Comparison of ENCODE assay signal across 15 cellular contexts in the genomic region with DNA sequence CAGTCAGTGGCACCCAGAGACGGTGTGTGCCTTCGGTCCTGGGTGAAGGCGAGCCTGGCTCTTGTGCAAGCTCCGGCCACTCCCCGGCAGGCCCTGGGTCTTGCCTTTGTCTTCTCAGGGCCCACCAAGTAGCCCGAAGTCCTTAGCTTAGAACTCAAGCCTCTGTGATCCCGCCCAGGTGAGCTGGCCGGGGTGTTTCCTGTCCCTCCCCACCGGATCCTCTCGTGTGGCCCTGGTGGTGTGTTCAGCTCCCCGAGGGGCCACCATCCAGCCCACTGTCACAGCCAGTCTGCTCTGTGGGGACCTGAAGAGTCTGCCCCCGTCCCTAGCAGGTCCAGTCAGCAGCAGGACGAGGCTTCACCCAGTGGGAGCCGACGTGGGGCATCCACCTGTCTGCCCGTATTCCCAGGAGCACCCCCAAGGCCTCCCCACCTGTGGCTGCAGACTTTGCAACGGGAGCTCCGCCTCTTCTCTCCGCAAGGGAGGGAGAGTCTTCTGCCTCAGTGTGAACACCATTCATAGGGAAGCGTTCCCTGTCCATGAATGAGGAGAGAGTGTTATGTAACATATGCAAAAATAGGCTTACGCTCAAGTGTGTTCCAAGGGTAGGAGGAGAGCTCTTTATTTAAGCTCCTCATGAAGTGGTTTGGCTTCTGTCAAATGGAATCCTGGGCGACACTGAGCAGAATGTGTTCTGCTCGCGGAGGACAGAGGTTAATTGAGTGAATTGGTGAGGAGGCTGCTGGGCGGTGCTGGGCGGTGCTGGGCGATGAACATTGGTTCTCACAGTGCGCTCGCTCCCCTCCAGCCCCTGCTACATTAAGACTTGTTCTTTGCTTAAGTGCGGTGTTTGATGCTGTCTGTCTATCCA.
DNase-seq lines count a peak whose midpoint lies in the region; ATAC-seq and TF ChIP-seq lines count a peak whose summit lies in the region.
"Had no signal": no experiment of that assay in that cellular context is flagged by ENCODE, and none has a peak within 500 bp of the region (broad histone marks: within the 10 kb centered on the region; RNA-seq: fewer than 3 reads in every experiment).

No MANE protein-coding gene starts in this region.

- no peak for ATAC-seq in activated T-cell treated with anti-CD3 and anti-CD28 coated beads, Interleukin-2, amount 50 U/mL, for 4 hours
- ATAC-seq in activated T-helper 17 cell treated with anti-CD3 and anti-CD28 coated beads, Interleukin-2, amount 50 U/mL, for 72 hours (replicated peaks) = no peak
- ATAC-seq: body of pancreas, left lobe of liver had no signal

- no peak overlapping the region for H2AFZ ChIP-seq in osteoblast (ENCODE audit: low read length)

- H3K36me3 Mint-ChIP-seq in activated T-cell treated with anti-CD3 and anti-CD28 coated beads, Interleukin-2, amount 50 U/mL, for 4 hours (ENCODE audit: insufficient read depth) = no peaks in the 10 kb centered on the region
- H3K36me3 Mint-ChIP-seq in activated T-helper 17 cell treated with anti-CD3 and anti-CD28 coated beads, Interleukin-2, amount 50 U/mL, for 72 hours (ENCODE audit: low read depth) = no peaks in the 10 kb centered on the region

- 64 to 67% methylated on average over 11 to 30 of the region's 30 CpGs for WGBS in testis, 2 donors
- 55% methylated on average over 30 of the region's 30 CpGs for WGBS in prostate gland

- no peak for TF ChIP-seq CTCF in osteoblast (IDR thresholded peaks at IDR 0.05; ENCODE audit: extremely low read depth, low read depth, low read length)
- no peak for TF ChIP-seq CTCF in testis (IDR thresholded peaks at IDR 0.05)
- TF ChIP-seq CTCF in prostate gland (IDR thresholded peaks at IDR 0.05) = no peak

- peaks cover 10% of the 10 kb centered on the region; the same call in 1 of the 2 replicates for H3K4me1 ChIP-seq in iPS-20b (ENCODE audit: insufficient read depth, low read length)
- H3K4me1 ChIP-seq in osteoblast (ENCODE audit: insufficient read depth, low read length) = no peaks in the 10 kb centered on the region
- H3K4me1 ChIP-seq in testis = no peaks in the 10 kb centered on the region
- H3K4me1 ChIP-seq in prostate gland (replicated peaks) = no peaks in the 10 kb centered on the region
- H3K4me1 ChIP-seq: body of pancreas, foreskin keratinocyte had no signal

- H3K4me3 ChIP-seq in iPS-20b (ENCODE audit: low read length) (peak overlapping the region; percentile 46; the same call in 1 of the 2 replicates), osteoblast (ENCODE audit: insufficient read depth, low read length) (no peak overlapping the region), testis (no peak overlapping the region), prostate gland (no peak overlapping the region)
- H3K4me3 ChIP-seq: body of pancreas had no signal

- H4K20me1 ChIP-seq in osteoblast (ENCODE audit: insufficient read depth, low read length) = no peaks in the 10 kb centered on the region

- intact Hi-C loops in testis (cut with DNase I; ENCODE audit: low total_unique reads) (no loop called here), prostate gland (cut with DNase I) (no loop called here)

- no peak overlapping the region for H3K4me2 ChIP-seq in osteoblast (ENCODE audit: insufficient read depth, low read length)

- peaks cover 2% of the 10 kb centered on the region for H3K4me1 Mint-ChIP-seq in activated T-cell treated with anti-CD3 and anti-CD28 coated beads, Interleukin-2, amount 50 U/mL, for 4 hours (ENCODE audit: low read depth)
- H3K4me1 Mint-ChIP-seq in activated T-helper 17 cell treated with anti-CD3 and anti-CD28 coated beads, Interleukin-2, amount 50 U/mL, for 72 hours = no peaks in the 10 kb centered on the region

- no peaks in the 10 kb centered on the region for H3K9me3 Mint-ChIP-seq in activated T-cell treated with anti-CD3 and anti-CD28 coated beads, Interleukin-2, amount 50 U/mL, for 4 hours
- H3K9me3 Mint-ChIP-seq in activated T-helper 17 cell treated with anti-CD3 and anti-CD28 coated beads, Interleukin-2, amount 50 U/mL, for 72 hours = no peaks in the 10 kb centered on the region

- H3K9me3 ChIP-seq in iPS-20b (ENCODE audit: insufficient read depth, low read depth, low read length) (no peaks in the 10 kb centered on the region), osteoblast (ENCODE audit: low read depth, low read length) (no peaks in the 10 kb centered on the region), testis (no peaks in the 10 kb centered on the region), prostate gland (no peaks in the 10 kb centered on the region)
- H3K9me3 ChIP-seq: body of pancreas, neutrophil had no signal

- no peak overlapping the region for H3K4me3 Mint-ChIP-seq in activated T-cell treated with anti-CD3 and anti-CD28 coated beads, Interleukin-2, amount 50 U/mL, for 4 hours
- H3K4me3 Mint-ChIP-seq in activated T-helper 17 cell treated with anti-CD3 and anti-CD28 coated beads, Interleukin-2, amount 50 U/mL, for 72 hours = no peak overlapping the region

- H3K27ac Mint-ChIP-seq in activated T-helper 17 cell treated with anti-CD3 and anti-CD28 coated beads, Interleukin-2, amount 50 U/mL, for 72 hours = no peak overlapping the region

- H3K36me3 ChIP-seq in iPS-20b (ENCODE audit: insufficient read depth, low read depth, low read length) (no peaks in the 10 kb centered on the region), osteoblast (ENCODE audit: insufficient read depth, low read length) (no peaks in the 10 kb centered on the region), testis (ENCODE audit: low read depth, missing control alignments) (no peaks in the 10 kb centered on the region), prostate gland (no peaks in the 10 kb centered on the region)
- H3K36me3 ChIP-seq: neutrophil had no signal

- H3K27ac ChIP-seq in iPS-20b (ENCODE audit: low read length) (no peak overlapping the region), osteoblast (ENCODE audit: low read depth, low read length) (no peak overlapping the region), testis (no peak overlapping the region), prostate gland (no peak overlapping the region)
- H3K27ac ChIP-seq: body of pancreas, foreskin keratinocyte, neutrophil had no signal

- H3K27me3 ChIP-seq in iPS-20b (ENCODE audit: insufficient read depth, low read length) = peaks cover 25% of the 10 kb centered on the region; the same call in 1 of the 2 replicates
- peaks cover 17% of the 10 kb centered on the region for H3K27me3 ChIP-seq in osteoblast (ENCODE audit: insufficient read depth, low read length)
- no peaks in the 10 kb centered on the region for H3K27me3 ChIP-seq in testis
- no peaks in the 10 kb centered on the region for H3K27me3 ChIP-seq in prostate gland (replicated peaks; ENCODE audit: insufficient read depth)
- H3K27me3 ChIP-seq: body of pancreas had no signal

- TF ChIP-seq POLR2A in testis (IDR thresholded peaks at IDR 0.05) (no peak), prostate gland (IDR thresholded peaks at IDR 0.05) (no peak)

- peak; percentile 50 for DNase-seq in ELF-1 (ENCODE audit: low read depth, low spot score)
- peak; percentile 37 for DNase-seq in cerebellar cortex (ENCODE audit: low spot score)
- peak; percentile 61 for DNase-seq in osteoblast (ENCODE audit: insufficient read length, low spot score, missing footprints)
- no peak for DNase-seq in testis
- DNase-seq in prostate gland (ENCODE audit: low spot score) = no peak
- no peak for DNase-seq in activated T-cell treated with anti-CD3 and anti-CD28 coated beads, Interleukin-2, amount 50 U/mL, for 4 hours
- DNase-seq: body of pancreas; effector memory CD4-positive, alpha-beta T cell; foreskin keratinocyte; NCI-H1048; stimulated activated CD4-positive, alpha-beta T cell treated with anti-CD3 and anti-CD28 coated beads, Interleukin-12 subunit alpha, Interleukin-12 subunit beta, amount 100 ng/mL, for 4 hours had no signal

- peaks cover 26% of the 10 kb centered on the region for H3K27me3 Mint-ChIP-seq in activated T-cell treated with anti-CD3 and anti-CD28 coated beads, Interleukin-2, amount 50 U/mL, for 4 hours (ENCODE audit: low read depth)
- H3K27me3 Mint-ChIP-seq in activated T-helper 17 cell treated with anti-CD3 and anti-CD28 coated beads, Interleukin-2, amount 50 U/mL, for 72 hours = peaks cover 9% of the 10 kb centered on the region

- no peaks in the 10 kb centered on the region for H3K79me2 ChIP-seq in osteoblast (ENCODE audit: insufficient read depth, low read length)

- H3K9ac ChIP-seq in iPS-20b (ENCODE audit: low read depth, low read length) = peak overlapping the region; percentile 13; the same call in 1 of the 2 replicates

Comparison
In these comparisons a context has a peak if more than half of its experiments do, and no peak if none do; other contexts are left out.
1. DNase-seq: peak in ELF-1 (single experiment), cerebellar cortex (single experiment) and osteoblast (single experiment); none in testis (single experiment), prostate gland (single experiment) and activated T-cell treated with anti-CD3 and anti-CD28 coated beads, Interleukin-2, amount 50 U/mL, for 4 hours (single experiment).